Comparison of ENCODE assay signal across 8 cellular contexts in the genomic region with DNA sequence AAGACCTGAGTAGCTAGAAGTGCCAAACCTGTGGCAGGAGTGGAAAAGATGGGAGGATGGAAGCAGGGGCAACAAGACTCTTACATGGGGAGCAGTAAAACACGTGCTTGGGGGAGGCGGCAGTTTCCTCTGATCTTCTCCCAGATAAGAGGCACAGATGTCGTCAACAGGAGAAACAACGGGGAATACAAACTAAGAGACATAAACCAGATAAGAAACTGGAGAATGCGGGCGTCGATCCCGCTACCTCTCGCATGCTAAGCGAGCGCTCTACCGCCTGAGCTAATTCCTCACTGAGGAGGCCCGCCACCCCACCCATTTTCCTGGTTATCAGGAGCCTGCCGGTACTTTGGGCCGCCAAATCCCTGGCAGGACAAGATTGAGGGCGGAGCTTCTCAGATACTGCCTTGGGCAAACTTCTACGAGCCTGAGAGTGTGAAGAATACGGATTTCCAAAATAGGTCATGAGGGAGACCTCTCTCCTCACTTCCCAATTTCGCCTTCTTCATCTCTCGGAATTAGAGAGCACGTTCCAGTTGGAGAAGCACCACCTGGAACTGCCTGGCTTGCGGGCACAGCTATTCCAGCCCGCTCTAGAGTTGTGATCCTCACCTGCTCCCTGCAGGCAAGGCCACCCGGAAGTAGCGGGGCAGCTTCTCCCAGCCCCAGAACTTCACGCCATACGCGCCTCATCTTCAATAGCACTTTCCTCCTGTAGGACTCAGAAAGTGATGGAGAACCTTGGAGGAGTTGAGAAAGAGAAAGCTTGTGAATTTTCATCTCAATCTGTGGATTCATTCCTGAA.
DNase-seq lines count a peak whose midpoint lies in the region; TF ChIP-seq lines count a peak whose summit lies in the region.
"Not testable (repeated sequence)": the region's sequence is repeated elsewhere in the genome, so short reads cannot be mapped to it uniquely, and the experiment has no call there.

No MANE protein-coding gene starts in this region.

- H3K27me3 ChIP-seq in MG63, result not testable (repeated sequence)

- H3K36me3 ChIP-seq in HEK293 (ENCODE audit: control insufficient read depth in 2 of 2, insufficient read depth in 1 of 2, low read length in 2 of 2); MG63: not testable (repeated sequence)

- not testable (repeated sequence) for H3K4me1 ChIP-seq in HEK293 (ENCODE audit: control insufficient read depth, insufficient read depth, low read length)

- not testable (repeated sequence) for H3K27ac ChIP-seq in HEK293 (ENCODE audit: extremely low read depth, low read depth, low read length); coronary artery

- not testable (repeated sequence) for H3K9me3 ChIP-seq in HEK293 (ENCODE audit: control insufficient read depth, insufficient read depth, low read depth, low read length); MG63

- not testable (repeated sequence) for H3K4me3 ChIP-seq in HEK293 (ENCODE audit: low read depth, low read length); MG63
- H3K4me3 ChIP-seq in WI38 (ENCODE audit: low read depth, low read length) (0 out of 2 replicates have a peak overlapping the region, but pooled peaks have one; percentile 14), coronary artery (peak overlapping the region; percentile 17), fibroblast of mammary gland (ENCODE audit: control insufficient read depth, low read depth, low read length) (peak overlapping the region; percentile 19)

- TF ChIP-seq CTCF in HEK293 (tag by site-specific recombination; IDR thresholded peaks at IDR 0.05); WI38 (IDR thresholded peaks at IDR 0.05; ENCODE audit: low read depth, low read length); coronary artery (IDR thresholded peaks at IDR 0.05); fibroblast of mammary gland (conservative IDR thresholded peaks at IDR 0.05; ENCODE audit: control insufficient read depth, insufficient read depth, low read depth, low read length): not testable (repeated sequence)

- DNase-seq in Daoy (ENCODE audit: low read depth), result peak; percentile 83
- peak; percentile 31 for DNase-seq in MG63
- DNase-seq in coronary artery (ENCODE audit: low spot score), result not testable (repeated sequence)
- peak; percentile 43 for DNase-seq in fibroblast of mammary gland (ENCODE audit: low read depth)
- DNase-seq in iPS-NIHi7 (ENCODE audit: extremely low spot score), result peak; percentile 36
- peak; percentile 19 for DNase-seq in retina

- POLR2A ChIA-PET in HEK293 (lab: Yijun Ruan, JAX), result not testable (repeated sequence)

- CTCF ChIA-PET in HEK293 (lab: Yijun Ruan, JAX), result not testable (repeated sequence)

TF ChIP-seq in HEK293, 187 proteins besides CTCF, POLR2A, EP300 and RAD21:
- TF ChIP-seq TCF7L2 (IDR thresholded peaks at IDR 0.05; ENCODE audit: borderline replicate concordance, low read depth, low read length), result peak; percentile 44; the same call in 1 of the 2 replicates
- peak; percentile 57 for TF ChIP-seq TRIM28 (IDR thresholded peaks at IDR 0.05; ENCODE audit: borderline replicate concordance, low read length)
TF ChIP-seq in HEK293: peak in this region for 2; not testable (repeated sequence) for 185.
